In genomic region chr13:70960841-70961443, GRCh38 we compare ENCODE assay signal across 9 cellular contexts.
DNase-seq lines count a peak whose midpoint lies in the region; ATAC-seq and TF ChIP-seq lines count a peak whose summit lies in the region.
"Had no signal": no experiment of that assay in that cellular context is flagged by ENCODE, and none has a peak within 500 bp of the region (broad histone marks: within the 10 kb centered on the region; RNA-seq: fewer than 3 reads in every experiment).

No MANE protein-coding gene starts in this region.

- no peaks in the 10 kb centered on the region for H3K79me2 ChIP-seq in osteoblast (ENCODE audit: insufficient read depth, low read length)

- H3K4me3 ChIP-seq in coronary artery, result no peak overlapping the region
- no peak overlapping the region for H3K4me3 ChIP-seq in osteoblast (ENCODE audit: insufficient read depth, low read length)
- H3K4me3 ChIP-seq in suprapubic skin, result no peak overlapping the region
- H3K4me3 ChIP-seq: thoracic aorta had no signal

- no peak for TF ChIP-seq EP300 in suprapubic skin (IDR thresholded peaks at IDR 0.05)

- H3K36me3 ChIP-seq in osteoblast (ENCODE audit: insufficient read depth, low read length) (no peaks in the 10 kb centered on the region), suprapubic skin (no peaks in the 10 kb centered on the region)
- H3K36me3 ChIP-seq: thoracic aorta had no signal

- H3K4me2 ChIP-seq in osteoblast (ENCODE audit: insufficient read depth, low read length), result no peak overlapping the region

- 41% methylated on average over 9 of the region's 9 CpGs for WGBS in suprapubic skin

- DNase-seq in AG08395 (ENCODE audit: low spot score) (peak; percentile 5), NCI-H345 (lab: John Stamatoyannopoulos, UW) (peak; percentile 55), coronary artery (ENCODE audit: low spot score) (no peak), osteoblast (ENCODE audit: insufficient read length, low spot score, missing footprints) (peak; percentile 48), iPS-NIHi7 (ENCODE audit: extremely low spot score) (no peak), suprapubic skin (ENCODE audit: low spot score in 2 of 2) (no peak)
- DNase-seq in activated CD8-positive, alpha-beta memory T cell treated with anti-CD3 and anti-CD28 coated beads, Interleukin-2, amount 50 U/mL, for 4 hours, result no peak

- H3K27ac ChIP-seq in coronary artery (no peak overlapping the region), osteoblast (ENCODE audit: low read depth, low read length) (no peak overlapping the region), suprapubic skin (no peak overlapping the region)
- H3K27ac ChIP-seq: thoracic aorta had no signal

- no peaks in the 10 kb centered on the region for H3K27me3 ChIP-seq in osteoblast (ENCODE audit: insufficient read depth, low read length)
- H3K27me3 ChIP-seq in suprapubic skin, result no peaks in the 10 kb centered on the region

- no peak overlapping the region for H2AFZ ChIP-seq in osteoblast (ENCODE audit: low read length)

- H4K20me1 ChIP-seq in osteoblast (ENCODE audit: insufficient read depth, low read length), result no peaks in the 10 kb centered on the region

- H3K4me1 ChIP-seq in osteoblast (ENCODE audit: insufficient read depth, low read length), result no peaks in the 10 kb centered on the region
- H3K4me1 ChIP-seq in suprapubic skin, result no peaks in the 10 kb centered on the region

- no peaks in the 10 kb centered on the region for H3K9me3 ChIP-seq in osteoblast (ENCODE audit: low read depth, low read length)
- H3K9me3 ChIP-seq in suprapubic skin, result no peaks in the 10 kb centered on the region
- H3K9me3 ChIP-seq: thoracic aorta had no signal

- peak; percentile 68 for ATAC-seq in GM19351 (IDR thresholded peaks at IDR 0.05; ENCODE audit: unreplicated experiment)

- no peak for TF ChIP-seq POLR2A in suprapubic skin (IDR thresholded peaks at IDR 0.05)

- peak; percentile 15 for TF ChIP-seq CTCF in coronary artery (IDR thresholded peaks at IDR 0.05)
- TF ChIP-seq CTCF in osteoblast (IDR thresholded peaks at IDR 0.05; ENCODE audit: extremely low read depth, low read depth, low read length), result peak; percentile 34
- peak in 1 of 2 donors; percentile 22 for TF ChIP-seq CTCF in suprapubic skin (IDR thresholded peaks at IDR 0.05)

Comparison
In these comparisons a context has a peak if more than half of its experiments do, and no peak if none do; other contexts are left out.
1. DNase-seq: peak in AG08395 (single experiment), NCI-H345 (single experiment) and osteoblast (single experiment); none in coronary artery (single experiment), activated CD8-positive, alpha-beta memory T cell treated with anti-CD3 and anti-CD28 coated beads, Interleukin-2, amount 50 U/mL, for 4 hours (single experiment), iPS-NIHi7 (single experiment) and suprapubic skin (0 of 2).